In genomic region chr22:21832291-21833290, GRCh38 we compare ENCODE assay signal across 11 cellular contexts. TPM values are rescaled to one million over a fixed set of nuclear protein-coding genes. Genes with fewer than 3 reads are reported as not detected.
DNase-seq lines count a peak whose midpoint lies in the region; ATAC-seq, FAIRE-seq and TF ChIP-seq lines count a peak whose summit lies in the region.
"Had no signal": no experiment of that assay in that cellular context is flagged by ENCODE, and none has a peak within 500 bp of the region (broad histone marks: within the 10 kb centered on the region; RNA-seq: fewer than 3 reads in every experiment).

No MANE protein-coding gene starts in this region.

- ATAC-seq in Right ventricle myocardium superior (ENCODE audit: poor library complexity) (peak; percentile 62), HG03108 (IDR thresholded peaks at IDR 0.05; ENCODE audit: unreplicated experiment) (no peak)

- peak overlapping the region in 1 of 2 donors; percentile 7 for H3K27ac ChIP-seq in right atrium auricular region
- peak overlapping the region; percentile 54 for H3K27ac ChIP-seq in cingulate gyrus (ENCODE audit: low read depth, low read length)

- peaks cover 0 to 78% of the 10 kb centered on the region in 2 donors for H3K4me1 ChIP-seq in right atrium auricular region

- intact Hi-C loops in Right ventricle myocardium superior (cut with DNase I), result no loop called here

- no peak overlapping the region for H3K4me3 ChIP-seq in right atrium auricular region

- DNase-seq in Right ventricle myocardium superior (no peak), right atrium auricular region (ENCODE audit: low spot score) (no peak), mucosa of gallbladder (ENCODE audit: low spot score) (peak; percentile 26), urothelium cell line (ENCODE audit: low spot score) (no peak), GM19239 (ENCODE audit: insufficient read length, low spot score) (no peak), HT-29 (ENCODE audit: low spot score) (no peak)
- DNase-seq: NCI-H524 treated with DMSO at 0.1 percent for 48 hours had no signal

- H3K27me3 ChIP-seq in right atrium auricular region, result no peaks in the 10 kb centered on the region

- no peaks in the 10 kb centered on the region for H3K9me3 ChIP-seq in right atrium auricular region

- peak; percentile 72 for FAIRE-seq in urothelium cell line (lab: Jason Lieb, UNC)
- FAIRE-seq in GM19239 (lab: Jason Lieb, UNC), result no peak
- FAIRE-seq: colon, GM12891 had no signal

- TF ChIP-seq CTCF in right atrium auricular region (IDR thresholded peaks at IDR 0.05), result no peak

- no peaks in the 10 kb centered on the region for H3K36me3 ChIP-seq in right atrium auricular region

RNA-seq across cellular contexts. Expression of gene MAPK1, which starts 34.9 kb away (rescaled TPM):
- total RNA-seq in Right ventricle myocardium superior, result 75.2 TPM
- 10 to 100 TPM; 39.7 to 42.6 TPM for total RNA-seq in right atrium auricular region
- total RNA-seq in mucosa of gallbladder, result 131 TPM
- total RNA-seq in HT-29 (2014; rRNA removed; shearing (Covaris generic)), result 24.6 and 27.0 TPM in 2 replicates
